9 cellular contexts compared by ENCODE assay signal in the genomic region with DNA sequence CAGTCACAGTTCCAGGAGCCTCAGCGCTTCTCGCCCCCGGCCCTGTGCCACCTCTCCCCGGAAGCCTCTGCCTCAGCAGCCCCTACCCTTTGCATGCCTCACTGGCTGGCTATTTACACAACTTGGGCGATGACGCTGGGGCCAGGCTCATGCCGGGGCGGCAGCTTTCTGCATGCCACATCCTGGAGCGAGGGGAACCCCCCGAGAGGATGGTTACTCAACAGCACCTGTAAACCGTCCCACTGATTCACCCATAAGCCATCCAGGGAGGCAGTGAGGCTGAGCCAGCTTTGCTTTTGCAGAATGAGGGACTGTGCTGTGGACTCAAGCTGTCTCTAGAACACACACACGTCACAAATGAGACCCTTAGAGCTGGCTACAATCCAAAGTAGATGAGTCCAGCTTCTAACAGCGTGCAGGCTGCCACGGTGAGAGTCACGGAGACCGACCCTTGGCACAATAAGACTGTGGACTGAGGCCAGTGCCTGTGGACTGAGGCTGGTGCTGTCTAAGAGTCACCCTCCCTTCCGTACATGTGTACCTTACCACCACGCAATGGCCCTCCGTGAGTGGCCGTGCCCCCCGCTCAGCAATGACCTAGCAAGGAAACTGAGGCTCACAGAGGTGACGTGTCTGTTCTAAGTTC. TPM values are rescaled to one million over a fixed set of nuclear protein-coding genes. Genes with fewer than 3 reads are reported as not detected.
A peak's percentile ranks its signal among the peaks of the same experiment; 100 is the strongest.
DNase-seq lines count a peak whose midpoint lies in the region; ATAC-seq and TF ChIP-seq lines count a peak whose summit lies in the region.
"Had no signal": no experiment of that assay in that cellular context is flagged by ENCODE, and none has a peak within 500 bp of the region (broad histone marks: within the 10 kb centered on the region; RNA-seq: fewer than 3 reads in every experiment).

No MANE protein-coding gene starts in this region.

- no peak overlapping the region for H3K27ac Mint-ChIP-seq in activated naive CD4-positive, alpha-beta T cell treated with anti-CD3 and anti-CD28 coated beads, Interleukin-2, amount 50 U/mL, for 72 hours
- no peak overlapping the region for H3K27ac Mint-ChIP-seq in glutamatergic neuron (ENCODE audit: unreplicated experiment)

- no peaks in the 10 kb centered on the region for H3K36me3 ChIP-seq in upper lobe of left lung
- H3K36me3 ChIP-seq: adrenal gland had no signal

- TF ChIP-seq POLR2A in upper lobe of left lung (IDR thresholded peaks at IDR 0.05), result no peak

- no peaks in the 10 kb centered on the region for H3K27me3 ChIP-seq in upper lobe of left lung

- no peak overlapping the region for H3K4me3 Mint-ChIP-seq in glutamatergic neuron (ENCODE audit: unreplicated experiment)

- H3K27me3 Mint-ChIP-seq in glutamatergic neuron (ENCODE audit: unreplicated experiment), result peaks cover 2% of the 10 kb centered on the region

- no peak overlapping the region for H3K4me3 ChIP-seq in upper lobe of left lung
- H3K4me3 ChIP-seq: adrenal gland had no signal

- no peaks in the 10 kb centered on the region for H3K9me3 ChIP-seq in upper lobe of left lung
- H3K9me3 ChIP-seq: adrenal gland had no signal

- peaks cover 0 to 4% of the 10 kb centered on the region in 2 donors for H3K9me3 Mint-ChIP-seq in activated naive CD4-positive, alpha-beta T cell treated with anti-CD3 and anti-CD28 coated beads, Interleukin-2, amount 50 U/mL, for 72 hours
- peaks cover 1% of the 10 kb centered on the region for H3K9me3 Mint-ChIP-seq in glutamatergic neuron (ENCODE audit: unreplicated experiment)

- ATAC-seq in GM19023 (IDR thresholded peaks at IDR 0.05; ENCODE audit: unreplicated experiment) (peak; percentile 95), HG03095 (IDR thresholded peaks at IDR 0.05; ENCODE audit: unreplicated experiment) (peak; percentile 96), upper lobe of left lung (ENCODE audit: low FRiP score in 2 of 2) (peak; percentile 25 to 80)
- ATAC-seq in activated naive CD4-positive, alpha-beta T cell treated with anti-CD3 and anti-CD28 coated beads, Interleukin-2, amount 50 U/mL, for 72 hours, result peak; percentile 97 to 98

- no peak for TF ChIP-seq CTCF in upper lobe of left lung (IDR thresholded peaks at IDR 0.05)
- TF ChIP-seq CTCF in glutamatergic neuron (IDR thresholded peaks at IDR 0.05; ENCODE audit: partially characterized antibody, unreplicated experiment), result no peak

- no peaks in the 10 kb centered on the region for H3K4me1 Mint-ChIP-seq in glutamatergic neuron (ENCODE audit: low read depth, unreplicated experiment)

- TF ChIP-seq EP300 in upper lobe of left lung (IDR thresholded peaks at IDR 0.05), result no peak

- peaks cover 0 to 14% (median 0%) of the 10 kb centered on the region in 4 donors for H3K4me1 ChIP-seq in upper lobe of left lung
- H3K4me1 ChIP-seq: adrenal gland had no signal

- WGBS in upper lobe of left lung, 2 donors, result 0 to 61% methylated on average over 1 to 21 of the region's 22 CpGs

- H3K36me3 Mint-ChIP-seq in activated naive CD4-positive, alpha-beta T cell treated with anti-CD3 and anti-CD28 coated beads, Interleukin-2, amount 50 U/mL, for 72 hours, result peaks cover 0 to 8% of the 10 kb centered on the region in 2 donors
- peaks cover 7% of the 10 kb centered on the region for H3K36me3 Mint-ChIP-seq in glutamatergic neuron (ENCODE audit: unreplicated experiment)

- DNase-seq in SIG-M5 (lab: John Stamatoyannopoulos, UW) (peak; percentile 51), myocyte (ENCODE audit: low read depth) (peak; percentile 84), upper lobe of left lung (peak; percentile 80 to 85), NCI-H187 (lab: John Stamatoyannopoulos, UW) (no peak), glutamatergic neuron (no peak)
- DNase-seq in activated naive CD4-positive, alpha-beta T cell treated with anti-CD3 and anti-CD28 coated beads, Interleukin-2, amount 50 U/mL, for 72 hours (ENCODE audit: low spot score in 2 of 2), result peak; percentile 56 to 78

- no peak overlapping the region for H3K27ac ChIP-seq in upper lobe of left lung
- H3K27ac ChIP-seq: adrenal gland had no signal

RNA-seq across cellular contexts. Expression of gene ODC1, which starts 45.6 kb away (rescaled TPM):
- 10 to 100 TPM; 75.3 to 84.6 TPM for total RNA-seq in activated naive CD4-positive, alpha-beta T cell treated with anti-CD3 and anti-CD28 coated beads, Interleukin-2, amount 50 U/mL, for 72 hours
- total RNA-seq in myocyte (338 and 376 TPM in 2 replicates), upper lobe of left lung (100 to 1,000 TPM in 1 of 6 donors, 10 to 100 TPM in 4, 1 to 10 TPM in 1; 3.1 to 223 (median 46.0) TPM), glutamatergic neuron (ENCODE audit: unreplicated experiment) (88.0 TPM)
- 107 TPM for polyA plus RNA-seq in myocyte (2012)

Comparison
In these comparisons a context has a peak if more than half of its experiments do, and no peak if none do; other contexts are left out.
1. DNase-seq: peak in SIG-M5 (single experiment), activated naive CD4-positive, alpha-beta T cell treated with anti-CD3 and anti-CD28 coated beads, Interleukin-2, amount 50 U/mL, for 72 hours (2 of 2), myocyte (single experiment) and upper lobe of left lung (2 of 2); none in NCI-H187 (0 of 2) and glutamatergic neuron (single experiment).
2. Peak in every context shown above with its lines, with median percentiles within 50 percentile points of each other: ATAC-seq.